2 cellular contexts compared by ENCODE assay signal in genomic region chr1:30790256-30790525, GRCh38. TPM values are rescaled to one million over a fixed set of nuclear protein-coding genes. Genes with fewer than 3 reads are reported as not detected.
"Had no signal": no experiment of that assay in that cellular context is flagged by ENCODE, and none has a peak within 500 bp of the region (broad histone marks: within the 10 kb centered on the region; RNA-seq: fewer than 3 reads in every experiment).

No MANE protein-coding gene starts in this region.

RNA-seq across cellular contexts. Expression of gene LAPTM5, which starts 32.6 kb away (rescaled TPM):
- total RNA-seq: chondrocyte, foreskin keratinocyte had no signal
